10 cellular contexts compared by ENCODE assay signal in the genomic region with DNA sequence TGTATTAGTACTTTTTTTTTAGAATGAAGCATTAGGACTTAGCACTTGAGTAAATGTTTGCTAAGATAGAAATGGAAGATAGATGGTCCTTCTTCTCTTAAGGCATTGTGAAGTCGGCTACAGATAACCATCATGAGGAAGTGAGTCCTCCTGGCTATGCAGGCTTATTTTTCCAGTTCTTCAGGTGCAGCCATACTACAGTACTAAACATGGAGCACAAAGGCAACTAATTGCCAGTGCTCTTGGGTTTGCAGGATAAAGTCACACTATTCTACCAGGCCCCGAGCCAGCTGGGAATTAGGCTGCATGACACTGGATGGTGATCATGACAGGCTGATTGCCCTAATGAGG.
A peak's percentile ranks its signal among the peaks of the same experiment; 100 is the strongest.
DNase-seq lines count a peak whose midpoint lies in the region; ATAC-seq and TF ChIP-seq lines count a peak whose summit lies in the region.
"Had no signal": no experiment of that assay in that cellular context is flagged by ENCODE, and none has a peak within 500 bp of the region (broad histone marks: within the 10 kb centered on the region; RNA-seq: fewer than 3 reads in every experiment).

No MANE protein-coding gene starts in this region.

- no peaks in the 10 kb centered on the region for H3K9me3 ChIP-seq in left lung

- H3K4me3 ChIP-seq in left lung: peak overlapping the region in 1 of 2 donors; percentile 58

- CTCF ChIA-PET in activated CD8-positive, alpha-beta T cell treated with anti-CD3 and anti-CD28 coated beads, Interleukin-2, amount 10 ng/mL, durations not matched to agents 7 days and 5 days (lab: Charles Lee): interaction anchor here (0.9 to 8.2 kb wide), 9 partner anchors 8 to 108 kb away, joined by 3 to 92 read pairs (median 6); no protein-coding TSS in a partner anchor

- peak overlapping the region; percentile 96 for H3K4me3 Mint-ChIP-seq in activated T-cell treated with anti-CD3 and anti-CD28 coated beads, Interleukin-2, amount 50 U/mL, for 24 hours
- H3K4me3 Mint-ChIP-seq in activated CD8-positive, alpha-beta T cell treated with anti-CD3 and anti-CD28 coated beads, Interleukin-2, amount 10 ng/mL, durations not matched to agents 7 days and 5 days: peak overlapping the region; percentile 97

- no peak for ATAC-seq in activated CD8-positive, alpha-beta T cell treated with anti-CD3 and anti-CD28 coated beads, Interleukin-2, amount 10 ng/mL, durations not matched to agents 7 days and 5 days
- ATAC-seq in left lung: no peak
- no peak for ATAC-seq in HG03135 (IDR thresholded peaks at IDR 0.05; ENCODE audit: unreplicated experiment)
- no peak for ATAC-seq in HG03520 (IDR thresholded peaks at IDR 0.05; ENCODE audit: unreplicated experiment)
- no peak for ATAC-seq in GM21381 (IDR thresholded peaks at IDR 0.05; ENCODE audit: unreplicated experiment)

- H3K4me1 Mint-ChIP-seq in activated T-cell treated with anti-CD3 and anti-CD28 coated beads, Interleukin-2, amount 50 U/mL, for 24 hours (ENCODE audit: low read depth): peaks cover 75% of the 10 kb centered on the region
- peaks cover 60% of the 10 kb centered on the region for H3K4me1 Mint-ChIP-seq in activated CD8-positive, alpha-beta T cell treated with anti-CD3 and anti-CD28 coated beads, Interleukin-2, amount 10 ng/mL, durations not matched to agents 7 days and 5 days (ENCODE audit: low read depth)

- POLR2A ChIA-PET in activated CD8-positive, alpha-beta T cell treated with anti-CD3 and anti-CD28 coated beads, Interleukin-2, amount 10 ng/mL, durations not matched to agents 7 days and 5 days (lab: Charles Lee): interaction anchor here (0.7 to 7.8 kb wide), 9 partner anchors 9 to 108 kb away, joined by 3 to 87 read pairs (median 6); no protein-coding TSS in a partner anchor

- no peak for TF ChIP-seq CTCF in left lung (IDR thresholded peaks at IDR 0.05)

- H3K27ac ChIP-seq in left lung: peak overlapping the region; percentile 82 to 92

- H3K27me3 ChIP-seq in left lung: no peaks in the 10 kb centered on the region

- peaks cover 68% of the 10 kb centered on the region for H3K36me3 Mint-ChIP-seq in activated T-cell treated with anti-CD3 and anti-CD28 coated beads, Interleukin-2, amount 50 U/mL, for 24 hours (ENCODE audit: low read depth)
- H3K36me3 Mint-ChIP-seq in activated CD8-positive, alpha-beta T cell treated with anti-CD3 and anti-CD28 coated beads, Interleukin-2, amount 10 ng/mL, durations not matched to agents 7 days and 5 days (ENCODE audit: low read depth): peaks cover 64% of the 10 kb centered on the region

- H3K4me1 ChIP-seq in left lung: peaks cover 13 to 80% of the 10 kb centered on the region in 2 donors

- H3K27me3 Mint-ChIP-seq in activated T-cell treated with anti-CD3 and anti-CD28 coated beads, Interleukin-2, amount 50 U/mL, for 24 hours: no peaks in the 10 kb centered on the region
- H3K27me3 Mint-ChIP-seq in activated CD8-positive, alpha-beta T cell treated with anti-CD3 and anti-CD28 coated beads, Interleukin-2, amount 10 ng/mL, durations not matched to agents 7 days and 5 days (ENCODE audit: low read depth): no peaks in the 10 kb centered on the region

- H3K36me3 ChIP-seq in left lung: no peaks in the 10 kb centered on the region

- DNase-seq in activated T-cell treated with anti-CD3 and anti-CD28 coated beads, Interleukin-2, amount 50 U/mL, for 24 hours: no peak
- no peak for DNase-seq in activated T-cell treated with anti-CD3 and anti-CD28 coated beads, Interleukin-2, amount 50 U/mL, for 1 hour
- DNase-seq in activated CD8-positive, alpha-beta T cell treated with anti-CD3 and anti-CD28 coated beads, Interleukin-2, amount 10 ng/mL, durations not matched to agents 7 days and 5 days: no peak
- DNase-seq in left lung (no peak), superior temporal gyrus (ENCODE audit: extremely low spot score) (peak; percentile 15)
- DNase-seq: NCI-H1417, SW 1271 had no signal

- H3K27ac Mint-ChIP-seq in activated T-cell treated with anti-CD3 and anti-CD28 coated beads, Interleukin-2, amount 50 U/mL, for 24 hours: peak overlapping the region; percentile 98
- peak overlapping the region; percentile 98 for H3K27ac Mint-ChIP-seq in activated CD8-positive, alpha-beta T cell treated with anti-CD3 and anti-CD28 coated beads, Interleukin-2, amount 10 ng/mL, durations not matched to agents 7 days and 5 days

- no peaks in the 10 kb centered on the region for H3K9me3 Mint-ChIP-seq in activated T-cell treated with anti-CD3 and anti-CD28 coated beads, Interleukin-2, amount 50 U/mL, for 24 hours
- no peaks in the 10 kb centered on the region for H3K9me3 Mint-ChIP-seq in activated CD8-positive, alpha-beta T cell treated with anti-CD3 and anti-CD28 coated beads, Interleukin-2, amount 10 ng/mL, durations not matched to agents 7 days and 5 days (ENCODE audit: insufficient read depth)

- intact Hi-C loops in left lung (cut with DNase I): no loop called here
